In the genomic region with DNA sequence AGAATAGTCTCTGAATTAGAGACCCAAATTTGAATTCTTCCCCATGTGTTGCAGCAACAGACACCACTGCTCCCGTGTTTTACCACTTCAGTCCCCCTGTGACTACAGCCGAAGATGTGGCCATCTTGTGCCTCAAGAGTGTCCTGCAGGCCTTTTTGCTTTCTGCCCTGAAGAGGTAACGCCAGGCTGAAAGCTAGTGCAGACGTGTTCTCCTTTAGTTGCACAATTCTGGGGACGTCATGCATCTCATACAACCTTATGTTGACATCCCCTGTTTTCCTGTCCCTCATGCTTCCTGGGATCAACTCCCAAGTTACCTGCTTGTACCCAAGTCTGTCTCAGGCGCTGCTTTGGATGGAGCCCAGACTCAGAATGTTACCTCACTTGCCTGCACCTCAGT, we compare ENCODE assay signal across 18 cellular contexts.
DNase-seq lines count a peak whose midpoint lies in the region; ATAC-seq, FAIRE-seq and TF ChIP-seq lines count a peak whose summit lies in the region.
"Had no signal": no experiment of that assay in that cellular context is flagged by ENCODE, and none has a peak within 500 bp of the region (broad histone marks: within the 10 kb centered on the region; RNA-seq: fewer than 3 reads in every experiment).

No MANE protein-coding gene starts in this region.

- H3K27ac Mint-ChIP-seq in MCF 10A (ENCODE audit: low read depth, unreplicated experiment), result peak overlapping the region; percentile 81
- H3K27ac Mint-ChIP-seq: CD4-positive, alpha-beta T cell had no signal

- no peak overlapping the region for H2BK15ac ChIP-seq in neuronal stem cell (ENCODE audit: low read length)

- H3K9ac ChIP-seq in K562 (ENCODE audit: insufficient read depth in 1 of 2, low read depth in 2 of 2, low read length in 2 of 2) (no peak overlapping the region), neuronal stem cell (ENCODE audit: low read depth, low read length, poor library complexity) (no peak overlapping the region)

- no peak overlapping the region for H2BK120ac ChIP-seq in neuronal stem cell (ENCODE audit: low read depth, low read length)

- H3K4me1 ChIP-seq in breast epithelium, result peaks cover 3 to 10% of the 10 kb centered on the region in 2 donors
- H3K4me1 ChIP-seq in K562 (replicated peaks in 1 of 2; ENCODE audit: control insufficient read depth in 2 of 2, insufficient read depth in 2 of 2, low read length in 2 of 2), result no peaks in the 10 kb centered on the region
- H3K4me1 ChIP-seq in neuronal stem cell (ENCODE audit: control insufficient read depth in 2 of 2, insufficient read depth in 1 of 2, low read depth in 1 of 2, low read length in 2 of 2), result peaks cover 2 to 24% of the 10 kb centered on the region in 2 donors
- H3K4me1 ChIP-seq: HAP-1 had no signal

- H3K79me2 ChIP-seq in K562 (ENCODE audit: control insufficient read depth, insufficient read depth, low read length), result no peaks in the 10 kb centered on the region

- H3K9me3 ChIP-seq in breast epithelium, result no peaks in the 10 kb centered on the region
- H3K9me3 ChIP-seq in K562 (replicated peaks; ENCODE audit: control insufficient read depth, insufficient read depth, low read depth, low read length), result no peaks in the 10 kb centered on the region
- H3K9me3 ChIP-seq in neuronal stem cell (replicated peaks in 1 of 2; ENCODE audit: control insufficient read depth in 2 of 2, insufficient read depth in 1 of 2, low read depth in 1 of 2, low read length in 2 of 2), result no peaks in the 10 kb centered on the region
- H3K9me3 ChIP-seq: A549, HAP-1 had no signal

- H3K36me3 Mint-ChIP-seq in MCF 10A (ENCODE audit: insufficient read depth, unreplicated experiment), result no peaks in the 10 kb centered on the region

- intact Hi-C loops in MCF 10A (cut with micrococcal nuclease) (loop anchor here (10.0 kb wide), 1 partner anchor 209 kb away; no protein-coding TSS in a partner anchor), breast epithelium (cut with DNase I; ENCODE audit: low total_unique reads) (no loop called here), K562 (cut with micrococcal nuclease) (loop anchor here (5.0 kb wide), 1 partner anchor 206 kb away; no protein-coding TSS in a partner anchor)

- H3K27me3 Mint-ChIP-seq in MCF 10A (ENCODE audit: insufficient read depth, unreplicated experiment), result no peaks in the 10 kb centered on the region

- peak overlapping the region; percentile 32 for H3K18ac ChIP-seq in neuronal stem cell (ENCODE audit: low read length)

- no peak overlapping the region for H3K27ac ChIP-seq in breast epithelium
- H3K27ac ChIP-seq in K562 (ENCODE audit: extremely low read depth, low read depth, low read length), result no peak overlapping the region
- H3K27ac ChIP-seq in neuronal stem cell (replicated peaks; ENCODE audit: low read length), result no peak overlapping the region
- H3K27ac ChIP-seq: 22Rv1, C4-2B had no signal

- no peak overlapping the region for H2BK5ac ChIP-seq in neuronal stem cell (ENCODE audit: low read length)

- no peak overlapping the region for H3K4ac ChIP-seq in neuronal stem cell (ENCODE audit: low read length)

- in situ Hi-C loops in K562 (cut with MboI), result no loop called here

- H3K23ac ChIP-seq in neuronal stem cell (ENCODE audit: low read depth, low read length, poor library complexity), result peak overlapping the region; percentile 12

- BruUV-seq in MCF 10A (replicated peaks; lab: Mats Ljungman, UMichigan), result no TSS peak
- BruUV-seq in K562 (replicated peaks; lab: Mats Ljungman, UMichigan), result no TSS peak

- H4K8ac ChIP-seq in neuronal stem cell (ENCODE audit: low read depth, low read length), result no peak overlapping the region

- no peaks in the 10 kb centered on the region for H3K36me3 ChIP-seq in breast epithelium
- H3K36me3 ChIP-seq in K562 (ENCODE audit: control insufficient read depth, insufficient read depth, low read length), result no peaks in the 10 kb centered on the region
- no peaks in the 10 kb centered on the region for H3K36me3 ChIP-seq in neuronal stem cell (replicated peaks in 1 of 2; ENCODE audit: control insufficient read depth in 2 of 2, insufficient read depth in 2 of 2, low read length in 2 of 2)
- H3K36me3 ChIP-seq: HAP-1 had no signal

- TF ChIP-seq CTCF in MCF 10A (IDR thresholded peaks at IDR 0.05; ENCODE audit: unreplicated experiment) (no peak), breast epithelium (IDR thresholded peaks at IDR 0.05) (no peak), K562 (IDR thresholded peaks at IDR 0.05 in 2 of 3, conservative IDR thresholded peaks at IDR 0.05 in 1 of 3; ENCODE audit: insufficient read depth in 2 of 3, low read depth in 1 of 3, low read length in 3 of 3) (no peak), epithelial cell of esophagus (IDR thresholded peaks at IDR 0.05; ENCODE audit: insufficient read depth, low read depth, low read length, missing control alignments) (peak; percentile 9)

- TF ChIP-seq RAD21 in K562 (CRISPR knock-in tag; conservative IDR thresholded peaks at IDR 0.05 in 1 of 2, IDR thresholded peaks at IDR 0.05 in 1 of 2), result no peak

- DNase-seq in MCF 10A (ENCODE audit: unreplicated experiment), result peak; percentile 88
- DNase-seq in breast epithelium (ENCODE audit: low spot score in 2 of 2), result no peak
- DNase-seq in K562 (ENCODE audit: extremely low read depth in 1 of 4, low spot score in 3 of 4), result no peak
- DNase-seq in epithelial cell of esophagus (ENCODE audit: low read depth), result peak; percentile 90
- DNase-seq in neuronal stem cell (ENCODE audit: low spot score), result no peak
- DNase-seq in UCSD-AML1 (lab: John Stamatoyannopoulos, UW; ENCODE audit: unreplicated experiment), result no peak
- DNase-seq in NCI-H1092 (lab: John Stamatoyannopoulos, UW), result no peak
- DNase-seq in activated naive CD4-positive, alpha-beta T cell treated with anti-CD3 and anti-CD28 coated beads, Interleukin-2, amount 50 U/mL, for 16 hours, result no peak
- DNase-seq: AML-193; CD4-positive, alpha-beta T cell; DMS153; DMS79; GDM1 had no signal

- no peak overlapping the region for H4K91ac ChIP-seq in neuronal stem cell (ENCODE audit: low read depth, low read length, poor library complexity)

- H3K27me3 ChIP-seq in breast epithelium (no peaks in the 10 kb centered on the region), K562 (ENCODE audit: control insufficient read depth in 2 of 2, insufficient read depth in 2 of 2, low read length in 2 of 2) (peaks cover 56 to 83% of the 10 kb centered on the region in 2 experiments), neuronal stem cell (ENCODE audit: control insufficient read depth in 3 of 3, insufficient read depth in 3 of 3, low read depth in 1 of 3, low read length in 3 of 3) (peaks cover 0 to 3% (median 0%) of the 10 kb centered on the region in 3 experiments)

- no peaks in the 10 kb centered on the region for H3K79me1 ChIP-seq in neuronal stem cell (ENCODE audit: low read depth, low read length)

- no peaks in the 10 kb centered on the region for H3K9me1 ChIP-seq in K562 (ENCODE audit: control insufficient read depth, insufficient read depth, low read length)

- H2AFZ ChIP-seq in K562 (ENCODE audit: low read depth, low read length) (no peak overlapping the region), neuronal stem cell (ENCODE audit: low read length) (no peak overlapping the region)

- H3K4me3 ChIP-seq in breast epithelium (no peak overlapping the region), K562 (no peak overlapping the region), epithelial cell of esophagus (ENCODE audit: low read length) (no peak overlapping the region), neuronal stem cell (ENCODE audit: low read length in 2 of 2) (no peak overlapping the region)
- H3K4me3 ChIP-seq: A549, HAP-1 had no signal

- H3K4me2 ChIP-seq in K562 (ENCODE audit: insufficient read depth, low read length) (no peak overlapping the region), neuronal stem cell (ENCODE audit: insufficient read depth, low read length, poor library complexity, severe bottlenecking) (no peak overlapping the region)
- H3K4me2 ChIP-seq: A549 had no signal

- no peak overlapping the region for H2BK12ac ChIP-seq in neuronal stem cell (ENCODE audit: low read length)

- peaks cover 37% of the 10 kb centered on the region for H3K4me1 Mint-ChIP-seq in MCF 10A (ENCODE audit: insufficient read depth, unreplicated experiment)

- no peak for TF ChIP-seq EP300 in K562 (IDR thresholded peaks at IDR 0.05; ENCODE audit: low read length)

- POLR2A ChIA-PET in MCF 10A (lab: Yijun Ruan, JAX) (interaction anchor here (0.6 to 6.8 kb wide), 24 partner anchors 8 to 358 kb away, joined by 3 to 68 read pairs (median 6); no protein-coding TSS in a partner anchor), K562 (lab: Yijun Ruan, JAX) (interaction anchor here (1.1 to 1.2 kb wide), 2 partner anchors 13 to 157 kb away, joined by 3 to 6 read pairs; no protein-coding TSS in a partner anchor)

- H3K14ac ChIP-seq in neuronal stem cell (ENCODE audit: low read length), result no peak overlapping the region

- H3K9me3 Mint-ChIP-seq in MCF 10A (ENCODE audit: unreplicated experiment), result no peaks in the 10 kb centered on the region
- H3K9me3 Mint-ChIP-seq: CD4-positive, alpha-beta T cell had no signal

- TF ChIP-seq POLR2A in breast epithelium (IDR thresholded peaks at IDR 0.05) (no peak), K562 (conservative IDR thresholded peaks at IDR 0.05) (no peak)

- CTCF ChIA-PET in MCF 10A (lab: Yijun Ruan, JAX) (interaction anchor here (0.5 to 2.0 kb wide), 17 partner anchors 8 to 325 kb away, joined by 3 to 9 read pairs (median 3); no protein-coding TSS in a partner anchor), K562 (lab: Yijun Ruan, JAX; ENCODE audit: low intra/inter-chr PET ratio) (no interaction called here)

- 0% methylated on average over 6 of the region's 6 CpGs for whole genome bisulfite sequencing in K562 (ENCODE audit: insufficient coverage, low coverage, missing lambda C conversion rate)
- no CpG with 5 or more reads among the region's 6 CpGs for WGBS in neuronal stem cell (ENCODE audit: extremely low coverage in 2 of 2, insufficient read length in 2 of 2, insufficient replicate concordance in 1 of 2), 2 donors

- H3K4me3 Mint-ChIP-seq in MCF 10A (ENCODE audit: unreplicated experiment), result peak overlapping the region; percentile 18
- H3K4me3 Mint-ChIP-seq: CD4-positive, alpha-beta T cell had no signal

- peak; percentile 53 for ATAC-seq in K562
- ATAC-seq: A549 had no signal

- no peak for FAIRE-seq in K562 (lab: Jason Lieb, UNC)
- FAIRE-seq: A549, GM19239 had no signal

- H2AK5ac ChIP-seq in neuronal stem cell (ENCODE audit: low read depth, low read length), result no peak overlapping the region

- H4K20me1 ChIP-seq in K562 (replicated peaks; ENCODE audit: control insufficient read depth, insufficient read depth, low read length), result 0 out of 2 replicates have a peak, but pooled peaks cover 2% of the 10 kb centered on the region

TF ChIP-seq in K562, 482 proteins besides CTCF, POLR2A, EP300 and RAD21:
- TF ChIP-seq MXD1 (CRISPR knock-in tag; IDR thresholded peaks at IDR 0.05; ENCODE audit: borderline replicate concordance, poor library complexity, severe bottlenecking) (no peak), CEBPB (tag; IDR thresholded peaks at IDR 0.05) (peak; percentile 68)
TF ChIP-seq in K562: peak in this region for 1.

Comparison
In these comparisons a context has a peak if more than half of its experiments do, and no peak if none do; other contexts are left out.
1. DNase-seq: peak in MCF 10A (single experiment) and epithelial cell of esophagus (single experiment); none in breast epithelium (0 of 2), K562 (0 of 4), neuronal stem cell (single experiment), UCSD-AML1 (single experiment), NCI-H1092 (single experiment) and activated naive CD4-positive, alpha-beta T cell treated with anti-CD3 and anti-CD28 coated beads, Interleukin-2, amount 50 U/mL, for 16 hours (single experiment).